ENCODE assay signal across 13 cellular contexts in genomic region chr5:104370523-104370922, GRCh38.
"Had no signal": no experiment of that assay in that cellular context is flagged by ENCODE, and none has a peak within 500 bp of the region (broad histone marks: within the 10 kb centered on the region; RNA-seq: fewer than 3 reads in every experiment).

No MANE protein-coding gene starts in this region.

- H3K4me3 ChIP-seq: mucosa of descending colon, ovary, stomach, testis, upper lobe of left lung had no signal

- DNase-seq: activated CD4-positive, alpha-beta T cell treated with anti-CD3 and anti-CD28 coated beads for 48 hours; activated CD8-positive, alpha-beta T cell treated with anti-CD3 and anti-CD28 coated beads for 36 hours; activated effector memory CD4-positive, alpha-beta T cell treated with Interleukin-2 at 50 U/mL for 16 hours; activated naive CD4-positive, alpha-beta T cell treated with anti-CD3 and anti-CD28 coated beads, Interleukin-2, amount 50 U/mL, for 16 hours; activated T-cell treated with anti-CD3 and anti-CD28 coated beads, Interleukin-2, amount 50 U/mL, for 4 hours; cortex of kidney; effector CD8-positive, alpha-beta T cell; mucosa of descending colon; naive thymus-derived CD4-positive, alpha-beta T cell; ovary; stomach; testis; upper lobe of left lung had no signal
